In the genomic region with DNA sequence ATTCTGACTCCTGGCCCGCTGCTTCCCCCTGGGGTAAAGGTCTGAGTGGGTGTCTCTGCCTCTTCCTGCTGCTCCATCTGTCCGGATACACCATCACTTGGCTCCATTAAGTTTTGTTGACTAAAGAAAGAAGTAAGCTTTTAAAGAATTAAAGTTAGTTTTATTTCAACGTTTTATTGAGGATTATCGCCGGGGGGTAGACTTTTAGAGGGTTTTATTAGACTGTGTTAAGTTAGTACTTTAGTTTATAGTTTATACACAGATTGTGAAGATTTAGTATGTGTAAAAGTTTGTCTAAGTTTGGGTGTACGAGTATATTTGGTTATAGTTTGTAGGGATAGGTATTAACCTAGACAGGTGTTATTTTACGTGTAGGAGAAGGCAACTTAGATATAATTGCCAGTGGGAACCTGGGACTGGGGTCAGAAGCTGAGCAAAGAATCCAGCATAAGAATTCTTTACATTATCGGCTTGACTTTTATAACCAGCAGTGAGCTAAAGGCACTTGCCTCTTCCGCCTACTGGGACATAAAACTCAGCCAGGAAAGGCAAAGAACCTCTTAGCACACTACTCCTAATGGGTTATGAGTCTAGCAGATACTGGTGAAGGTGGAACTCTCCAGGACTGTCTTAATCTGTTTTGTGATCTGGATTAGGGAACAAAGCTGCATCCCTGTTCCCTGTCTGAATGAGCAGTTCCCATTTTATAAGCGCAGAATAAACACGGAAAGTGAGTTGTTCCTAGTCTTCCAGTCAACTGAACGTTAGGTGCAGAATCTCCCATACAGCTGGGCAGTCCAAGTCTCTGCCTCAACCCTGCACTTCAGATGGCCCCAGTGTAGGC, we compare ENCODE assay signal across 15 cellular contexts.
DNase-seq lines count a peak whose midpoint lies in the region; ATAC-seq and TF ChIP-seq lines count a peak whose summit lies in the region.
"Had no signal": no experiment of that assay in that cellular context is flagged by ENCODE, and none has a peak within 500 bp of the region (broad histone marks: within the 10 kb centered on the region; RNA-seq: fewer than 3 reads in every experiment).

No MANE protein-coding gene starts in this region.

- H3K36me3 Mint-ChIP-seq in activated CD4-positive, alpha-beta T cell treated with anti-CD3 and anti-CD28 coated beads for 36 hours (ENCODE audit: low read depth) = no peaks in the 10 kb centered on the region
- H3K36me3 Mint-ChIP-seq: CD4-positive, alpha-beta memory T cell had no signal

- H2BK120ac ChIP-seq in neuronal stem cell (ENCODE audit: low read depth, low read length) = no peak overlapping the region

- no peak overlapping the region for H3K4ac ChIP-seq in neuronal stem cell (ENCODE audit: low read length)

- intact Hi-C loops in A673 (cut with micrococcal nuclease; ENCODE audit: unreplicated experiment) = no loop called here
- intact Hi-C loops in activated CD4-positive, alpha-beta T cell treated with anti-CD3 and anti-CD28 coated beads for 36 hours (cut with DNase I, micrococcal nuclease) = no loop called here

- BruUV-seq in A673 (replicated peaks; lab: Mats Ljungman, UMichigan) = no TSS peak

- H2BK5ac ChIP-seq in neuronal stem cell (ENCODE audit: low read length) = peak overlapping the region; percentile 4

- 100% methylated on average over 1 to 2 of the region's 12 CpGs for WGBS in neuronal stem cell (ENCODE audit: extremely low coverage in 2 of 2, insufficient read length in 2 of 2, insufficient replicate concordance in 1 of 2), 2 donors

- H3K9me3 Mint-ChIP-seq in activated CD4-positive, alpha-beta T cell treated with anti-CD3 and anti-CD28 coated beads for 36 hours (ENCODE audit: low read depth) = no peaks in the 10 kb centered on the region
- H3K9me3 Mint-ChIP-seq: CD4-positive, alpha-beta memory T cell; GM23338 had no signal

- H3K4me3 ChIP-seq in A673 (ENCODE audit: low read depth, low read length, poor library complexity, severe bottlenecking) (no peak overlapping the region), LNCaP clone FGC (ENCODE audit: low read depth, low read length) (no peak overlapping the region), neuronal stem cell (ENCODE audit: low read length in 2 of 2) (no peak overlapping the region)
- H3K4me3 ChIP-seq: GM12878, GM23338, HAP-1 had no signal

- H2BK15ac ChIP-seq in neuronal stem cell (ENCODE audit: low read length) = no peak overlapping the region

- H3K4me1 ChIP-seq in A673 (ENCODE audit: insufficient read depth, low read length, poor library complexity, severe bottlenecking) (peaks cover 24% of the 10 kb centered on the region), neuronal stem cell (ENCODE audit: control insufficient read depth in 2 of 2, insufficient read depth in 1 of 2, low read depth in 1 of 2, low read length in 2 of 2) (no peaks in the 10 kb centered on the region)
- H3K4me1 ChIP-seq: HAP-1 had no signal

- no peak overlapping the region for H3K9ac ChIP-seq in neuronal stem cell (ENCODE audit: low read depth, low read length, poor library complexity)

- no peaks in the 10 kb centered on the region for H3K27me3 ChIP-seq in A673 (replicated peaks; ENCODE audit: insufficient read depth, low read depth, low read length, poor library complexity)
- peaks cover 0 to 32% (median 0%) of the 10 kb centered on the region in 3 experiments for H3K27me3 ChIP-seq in neuronal stem cell (ENCODE audit: control insufficient read depth in 3 of 3, insufficient read depth in 3 of 3, low read depth in 1 of 3, low read length in 3 of 3)

- no peak overlapping the region for H3K27ac ChIP-seq in A673 (ENCODE audit: low read depth, low read length, poor library complexity, severe bottlenecking)
- peak overlapping the region; percentile 53 for H3K27ac ChIP-seq in VCaP
- H3K27ac ChIP-seq in neuronal stem cell (replicated peaks; ENCODE audit: low read length) = no peak overlapping the region

- no peak overlapping the region for H3K18ac ChIP-seq in neuronal stem cell (ENCODE audit: low read length)

- CTCF ChIA-PET in A673 (lab: Charles Lee) = interaction anchor here (0.6 kb wide), 1 partner anchor 47 kb away, joined by 4 read pairs; no protein-coding TSS in a partner anchor
- CTCF ChIA-PET in activated CD4-positive, alpha-beta T cell treated with anti-CD3 and anti-CD28 coated beads for 36 hours (lab: Charles Lee) = interaction anchor here (0.9 kb wide), 1 partner anchor 16 kb away, joined by 3 read pairs; no protein-coding TSS in a partner anchor

- no peak overlapping the region for H3K14ac ChIP-seq in neuronal stem cell (ENCODE audit: low read length)

- H4K91ac ChIP-seq in neuronal stem cell (ENCODE audit: low read depth, low read length, poor library complexity) = peak overlapping the region; percentile 41

- H3K4me1 Mint-ChIP-seq in activated CD4-positive, alpha-beta T cell treated with anti-CD3 and anti-CD28 coated beads for 36 hours = no peaks in the 10 kb centered on the region
- H3K4me1 Mint-ChIP-seq: CD4-positive, alpha-beta memory T cell had no signal

- H3K23ac ChIP-seq in neuronal stem cell (ENCODE audit: low read depth, low read length, poor library complexity) = no peak overlapping the region

- no peaks in the 10 kb centered on the region for H3K9me3 ChIP-seq in A673 (ENCODE audit: low read depth, low read length, poor library complexity, severe bottlenecking)
- no peaks in the 10 kb centered on the region for H3K9me3 ChIP-seq in neuronal stem cell (replicated peaks in 1 of 2; ENCODE audit: control insufficient read depth in 2 of 2, insufficient read depth in 1 of 2, low read depth in 1 of 2, low read length in 2 of 2)
- H3K9me3 ChIP-seq: HAP-1 had no signal

- H2AK5ac ChIP-seq in neuronal stem cell (ENCODE audit: low read depth, low read length) = no peak overlapping the region

- no peaks in the 10 kb centered on the region for H3K79me1 ChIP-seq in neuronal stem cell (ENCODE audit: low read depth, low read length)

- POLR2A ChIA-PET in A673 (lab: Charles Lee; ENCODE audit: low non-redundant PET) = interaction anchor here (0.6 to 0.7 kb wide), 3 partner anchors 127 to 1923 kb away, joined by 3 read pairs; a partner anchor contains a TSS
- POLR2A ChIA-PET in activated CD4-positive, alpha-beta T cell treated with anti-CD3 and anti-CD28 coated beads for 36 hours (lab: Charles Lee) = interaction anchor here (0.8 kb wide), 1 partner anchor 14 kb away, joined by 3 read pairs; no protein-coding TSS in a partner anchor

- H3K27me3 Mint-ChIP-seq in activated CD4-positive, alpha-beta T cell treated with anti-CD3 and anti-CD28 coated beads for 36 hours = no peaks in the 10 kb centered on the region

- no peak overlapping the region for H3K27ac Mint-ChIP-seq in activated CD4-positive, alpha-beta T cell treated with anti-CD3 and anti-CD28 coated beads for 36 hours
- H3K27ac Mint-ChIP-seq: CD4-positive, alpha-beta memory T cell; GM23338 had no signal

- H4K8ac ChIP-seq in neuronal stem cell (ENCODE audit: low read depth, low read length) = no peak overlapping the region

- H2AFZ ChIP-seq in neuronal stem cell (ENCODE audit: low read length) = no peak overlapping the region
- H2AFZ ChIP-seq: GM23338 had no signal

- H3K4me3 Mint-ChIP-seq in activated CD4-positive, alpha-beta T cell treated with anti-CD3 and anti-CD28 coated beads for 36 hours = no peak overlapping the region
- H3K4me3 Mint-ChIP-seq: CD4-positive, alpha-beta memory T cell; GM23338 had no signal

- no peak overlapping the region for H3K4me2 ChIP-seq in neuronal stem cell (ENCODE audit: insufficient read depth, low read length, poor library complexity, severe bottlenecking)
- H3K4me2 ChIP-seq: GM23338 had no signal

- no peak for ATAC-seq in activated CD4-positive, alpha-beta T cell treated with anti-CD3 and anti-CD28 coated beads for 36 hours
- ATAC-seq: GM12878 had no signal

- DNase-seq in A673 (ENCODE audit: low spot score) (peak; percentile 91), LNCaP clone FGC (ENCODE audit: low read depth) (peak; percentile 59), neuronal stem cell (ENCODE audit: low spot score) (no peak), NCI-H2227 (lab: John Stamatoyannopoulos, UW; ENCODE audit: unreplicated experiment) (no peak), ecto neural progenitor cell (ENCODE audit: low spot score) (no peak)
- no peak for DNase-seq in activated CD4-positive, alpha-beta T cell treated with anti-CD3 and anti-CD28 coated beads for 36 hours
- DNase-seq: 8988T; ACHN; C1 segment of cervical spinal cord; CD4-positive, alpha-beta memory T cell; DMS79 had no signal

- no peak overlapping the region for H2BK12ac ChIP-seq in neuronal stem cell (ENCODE audit: low read length)

- TF ChIP-seq CTCF in A673 (conservative IDR thresholded peaks at IDR 0.05; ENCODE audit: low read depth, low read length) = no peak
- TF ChIP-seq CTCF in LNCaP clone FGC (IDR thresholded peaks at IDR 0.05; ENCODE audit: control insufficient read depth, extremely low read depth, insufficient read depth) = no peak
- no peak for TF ChIP-seq CTCF in VCaP (conservative IDR thresholded peaks at IDR 0.05)

- H3K36me3 ChIP-seq in A673 (ENCODE audit: insufficient read depth, low read length, poor library complexity, severe bottlenecking) (no peaks in the 10 kb centered on the region), neuronal stem cell (replicated peaks in 1 of 2; ENCODE audit: control insufficient read depth in 2 of 2, insufficient read depth in 2 of 2, low read length in 2 of 2) (no peaks in the 10 kb centered on the region)
- H3K36me3 ChIP-seq: HAP-1 had no signal

Comparison
In these comparisons a context has a peak if more than half of its experiments do, and no peak if none do; other contexts are left out.
1. DNase-seq: peak in A673 (single experiment) and LNCaP clone FGC (single experiment); none in neuronal stem cell (single experiment), NCI-H2227 (single experiment), ecto neural progenitor cell (single experiment) and activated CD4-positive, alpha-beta T cell treated with anti-CD3 and anti-CD28 coated beads for 36 hours (single experiment).